Comparison of ENCODE assay signal across 5 cellular contexts in the genomic region with DNA sequence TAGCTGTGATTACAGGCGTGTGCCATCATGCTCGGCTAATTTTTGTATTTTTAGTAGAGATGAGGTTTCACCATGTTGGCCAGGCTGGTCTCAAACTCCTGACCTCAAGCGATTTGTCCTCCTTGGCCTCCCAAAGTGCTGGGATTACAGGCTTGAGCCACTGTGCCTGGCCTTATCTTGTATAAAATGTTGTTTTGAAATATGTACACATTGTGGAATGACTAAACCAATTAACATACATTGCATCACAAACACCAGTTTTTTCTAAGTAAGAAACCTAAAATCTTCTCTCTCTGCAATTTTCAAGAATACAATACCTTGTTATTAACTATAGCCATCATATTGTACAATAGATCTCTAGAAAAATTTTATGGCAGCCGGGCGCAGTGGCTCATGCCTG. TPM values are rescaled to one million over a fixed set of nuclear protein-coding genes. Genes with fewer than 3 reads are reported as not detected.
"Had no signal": no experiment of that assay in that cellular context is flagged by ENCODE, and none has a peak within 500 bp of the region (broad histone marks: within the 10 kb centered on the region; RNA-seq: fewer than 3 reads in every experiment).

No MANE protein-coding gene starts in this region.

RNA-seq across cellular contexts. Expression of gene PFN4, which starts 17.2 kb away (rescaled TPM):
- total RNA-seq: H7 had no signal
- polyA plus RNA-seq: IgD-negative memory B cell had no signal

RNA-seq across cellular contexts. Expression of gene FAM228A, which starts 34.5 kb away (rescaled TPM):
- total RNA-seq: H4, HFFc6, HT1080 had no signal
- polyA plus RNA-seq: IgD-negative memory B cell had no signal
